In the genomic region with DNA sequence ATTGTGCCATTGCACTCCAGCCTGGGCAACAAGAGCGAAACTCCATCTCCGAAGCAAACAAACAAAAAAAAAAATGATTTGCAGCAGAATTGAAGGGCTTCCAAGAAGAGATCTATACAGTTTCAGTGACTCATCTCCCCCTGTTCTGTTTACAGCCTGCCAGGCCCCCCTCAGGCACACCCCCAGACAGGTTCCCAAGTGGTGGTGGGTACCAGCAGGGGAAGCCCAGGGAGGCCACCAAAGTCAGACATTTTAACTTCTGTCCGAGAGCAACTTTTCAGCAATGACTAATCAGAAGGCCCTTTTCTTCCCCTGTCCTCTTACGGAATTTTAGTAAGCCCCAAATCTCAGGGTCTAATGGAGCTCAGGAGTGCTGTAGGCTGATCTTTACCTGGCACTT, we compare ENCODE assay signal across 16 cellular contexts.
DNase-seq lines count a peak whose midpoint lies in the region; ATAC-seq, FAIRE-seq and TF ChIP-seq lines count a peak whose summit lies in the region.
"Had no signal": no experiment of that assay in that cellular context is flagged by ENCODE, and none has a peak within 500 bp of the region (broad histone marks: within the 10 kb centered on the region; RNA-seq: fewer than 3 reads in every experiment).

No MANE protein-coding gene starts in this region.

- TF ChIP-seq CTCF in osteocyte (IDR thresholded peaks at IDR 0.05) = no peak

- H3K4me3 Mint-ChIP-seq in osteocyte (ENCODE audit: unreplicated experiment) (no peak overlapping the region), T-helper 17 cell (no peak overlapping the region)

- peaks cover 0 to 5% of the 10 kb centered on the region in 2 donors for H3K27me3 ChIP-seq in small intestine (ENCODE audit: control insufficient read depth in 2 of 2, insufficient read depth in 2 of 2, low read length in 2 of 2)
- H3K27me3 ChIP-seq: body of pancreas had no signal

- H3K9me3 ChIP-seq in small intestine (ENCODE audit: control insufficient read depth, low read depth) (no peaks in the 10 kb centered on the region), T-helper 17 cell (ENCODE audit: control insufficient read depth, low read length, poor library complexity, severe bottlenecking) (no peaks in the 10 kb centered on the region)
- H3K9me3 ChIP-seq: body of pancreas, SJSA1 had no signal

- no peaks in the 10 kb centered on the region for H3K4me1 Mint-ChIP-seq in osteocyte (ENCODE audit: unreplicated experiment)
- peaks cover 12% of the 10 kb centered on the region for H3K4me1 Mint-ChIP-seq in T-helper 17 cell

- WGBS in small intestine, 3 donors = 76 to 90% (median 80%) methylated on average over 4 of the region's 4 CpGs

- no peaks in the 10 kb centered on the region for H3K36me3 ChIP-seq in small intestine (ENCODE audit: control insufficient read depth in 2 of 2, insufficient read depth in 2 of 2, low read length in 2 of 2)
- H3K36me3 ChIP-seq: gastroesophageal sphincter, SJSA1, tibial artery had no signal

- peaks cover 31% of the 10 kb centered on the region for H3K27me3 Mint-ChIP-seq in osteocyte (ENCODE audit: unreplicated experiment)
- peaks cover 51% of the 10 kb centered on the region for H3K27me3 Mint-ChIP-seq in T-helper 17 cell

- DNase-seq in NCI-H446 treated with DMSO at 0.1 percent for 48 hours (lab: John Stamatoyannopoulos, UW) (peak; percentile 24), NCI-H446 (lab: John Stamatoyannopoulos, UW) (no peak), osteocyte (ENCODE audit: extremely low spot score, unreplicated experiment) (peak; percentile 67), small intestine (no peak), AG20443 (ENCODE audit: low spot score) (no peak), T-helper 17 cell (no peak)
- DNase-seq: body of pancreas; effector memory CD4-positive, alpha-beta T cell; kidney; tibial artery had no signal

- no peaks in the 10 kb centered on the region for H3K36me3 Mint-ChIP-seq in osteocyte (ENCODE audit: unreplicated experiment)
- peaks cover 2% of the 10 kb centered on the region for H3K36me3 Mint-ChIP-seq in T-helper 17 cell (ENCODE audit: low read depth)

- H3K27ac Mint-ChIP-seq in osteocyte (ENCODE audit: unreplicated experiment) (no peak overlapping the region), T-helper 17 cell (no peak overlapping the region)

- H3K4me3 ChIP-seq in small intestine (ENCODE audit: low read depth in 1 of 2, low read length in 2 of 2) = no peak overlapping the region
- H3K4me3 ChIP-seq: body of pancreas, gastroesophageal sphincter, SJSA1, tibial artery had no signal

- H3K4me1 ChIP-seq in small intestine (ENCODE audit: control insufficient read depth in 2 of 2, insufficient read depth in 1 of 2, low read depth in 1 of 2, low read length in 1 of 2) = no peaks in the 10 kb centered on the region
- H3K4me1 ChIP-seq: body of pancreas, gastroesophageal sphincter, SJSA1, tibial artery had no signal

- H3K9me3 Mint-ChIP-seq in osteocyte (ENCODE audit: unreplicated experiment) = no peaks in the 10 kb centered on the region

- H3K27ac ChIP-seq in small intestine (ENCODE audit: low read depth in 1 of 2, low read length in 1 of 2) = no peak overlapping the region
- H3K27ac ChIP-seq: 22Rv1, gastroesophageal sphincter, SJSA1, tibial artery had no signal

- ATAC-seq in GM21576 (IDR thresholded peaks at IDR 0.05; ENCODE audit: unreplicated experiment) (peak; percentile 18), HG03103 (IDR thresholded peaks at IDR 0.05; ENCODE audit: low read depth, unreplicated experiment) (peak; percentile 11), T-helper 17 cell (no peak)
- ATAC-seq: body of pancreas, gastroesophageal sphincter, sciatic nerve had no signal

- no peak for FAIRE-seq in small intestine (lab: Jason Lieb, UNC)
- FAIRE-seq: kidney had no signal

Comparison
In these comparisons a context has a peak if more than half of its experiments do, and no peak if none do; other contexts are left out.
1. DNase-seq: peak in NCI-H446 treated with DMSO at 0.1 percent for 48 hours (single experiment) and osteocyte (single experiment); none in NCI-H446 (0 of 2), small intestine (single experiment), AG20443 (single experiment) and T-helper 17 cell (0 of 3).